In genomic region chr21:31180256-31181088, GRCh38 we compare ENCODE assay signal across 8 cellular contexts.
DNase-seq lines count a peak whose midpoint lies in the region; TF ChIP-seq lines count a peak whose summit lies in the region.

No MANE protein-coding gene starts in this region.

- H3K27ac Mint-ChIP-seq in endothelial cell (ENCODE audit: unreplicated experiment), result no peak overlapping the region
- no peak overlapping the region for H3K27ac Mint-ChIP-seq in nephron

- H3K27me3 Mint-ChIP-seq in endothelial cell (ENCODE audit: unreplicated experiment) (peaks cover 16% of the 10 kb centered on the region), nephron (ENCODE audit: low read depth) (no peaks in the 10 kb centered on the region)

- no peak overlapping the region for H3K4me3 Mint-ChIP-seq in endothelial cell (ENCODE audit: unreplicated experiment)
- H3K4me3 Mint-ChIP-seq in nephron, result no peak overlapping the region

- H3K9me3 Mint-ChIP-seq in endothelial cell (ENCODE audit: unreplicated experiment) (no peaks in the 10 kb centered on the region), nephron (no peaks in the 10 kb centered on the region)

- in situ Hi-C loops in KBM-7 (cut with MboI; ENCODE audit: low pct_unique_long_range_greater_than_20kb, low sequenced_read_pairs), result loop anchor here (25.0 kb wide), 1 partner anchor 407 kb away; no protein-coding TSS in a partner anchor

- H3K36me3 Mint-ChIP-seq in endothelial cell (ENCODE audit: low read depth, unreplicated experiment) (peaks cover 24% of the 10 kb centered on the region), nephron (ENCODE audit: low read depth) (no peaks in the 10 kb centered on the region)

- DNase-seq in NCI-H1436 (lab: John Stamatoyannopoulos, UW) (peak; percentile 9), NCI-H1436 treated with DMSO at 0.1 percent for 48 hours (lab: John Stamatoyannopoulos, UW) (no peak), KBM-7 (peak; percentile 29), SK-N-DZ (ENCODE audit: low spot score) (peak; percentile 31), endothelial cell (ENCODE audit: low spot score) (no peak), NCI-H1048 (lab: John Stamatoyannopoulos, UW) (no peak), activated gamma-delta T cell (lab: John Stamatoyannopoulos, UW) (no peak)

- TF ChIP-seq CTCF in endothelial cell (IDR thresholded peaks at IDR 0.05; ENCODE audit: unreplicated experiment) (peak; percentile 52), nephron (IDR thresholded peaks at IDR 0.05; ENCODE audit: unreplicated experiment in 3 of 3) (peak; percentile 59 to 62 (median 61))

- H3K4me1 Mint-ChIP-seq in endothelial cell (ENCODE audit: unreplicated experiment) (peaks cover 45% of the 10 kb centered on the region), nephron (no peaks in the 10 kb centered on the region)

Comparison
In these comparisons a context has a peak if more than half of its experiments do, and no peak if none do; other contexts are left out.
1. DNase-seq: peak in NCI-H1436 (single experiment), KBM-7 (single experiment) and SK-N-DZ (single experiment); none in NCI-H1436 treated with DMSO at 0.1 percent for 48 hours (single experiment), endothelial cell (single experiment), NCI-H1048 (single experiment) and activated gamma-delta T cell (single experiment).